Comparison of ENCODE assay signal across 8 cellular contexts in the genomic region with DNA sequence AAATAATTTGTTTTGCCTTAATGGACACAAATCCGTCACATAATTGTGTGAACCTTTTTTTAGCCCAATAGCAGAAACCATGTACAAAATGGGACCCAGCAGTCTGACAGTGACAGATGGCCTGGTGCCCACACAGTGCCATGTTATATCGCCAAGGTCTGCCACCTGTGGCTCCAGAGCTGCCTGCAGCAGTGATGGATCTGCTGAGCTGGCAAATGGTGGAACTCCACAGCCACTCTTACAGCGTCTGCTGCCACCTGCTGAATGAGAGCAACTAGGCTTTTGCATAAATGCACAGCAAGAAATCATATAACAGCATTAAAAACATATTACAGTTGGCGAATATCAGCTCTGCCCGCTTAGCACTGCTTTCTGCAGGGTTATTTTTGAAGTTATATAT. TPM values are rescaled to one million over a fixed set of nuclear protein-coding genes. Genes with fewer than 3 reads are reported as not detected.
DNase-seq lines count a peak whose midpoint lies in the region; ATAC-seq and TF ChIP-seq lines count a peak whose summit lies in the region.

No MANE protein-coding gene starts in this region.

- H3K9ac ChIP-seq in fibroblast of lung (ENCODE audit: insufficient read depth, low read length): no peak overlapping the region

- H3K4me2 ChIP-seq in fibroblast of lung (ENCODE audit: extremely low read depth, insufficient read depth, low read length): no peak overlapping the region

- TF ChIP-seq CTCF in fibroblast of lung (conservative IDR thresholded peaks at IDR 0.05 in 1 of 2, IDR thresholded peaks at IDR 0.05 in 1 of 2; ENCODE audit: low read depth in 1 of 2, low read length in 2 of 2): peak; percentile 48 to 58

- no peaks in the 10 kb centered on the region for H4K20me1 ChIP-seq in fibroblast of lung (ENCODE audit: control insufficient read depth, extremely low read depth, insufficient read depth, low read length)

- H2AFZ ChIP-seq in fibroblast of lung (ENCODE audit: low read length): no peak overlapping the region

- H3K27me3 ChIP-seq in fibroblast of lung (ENCODE audit: control insufficient read depth, insufficient read depth, low read length): no peaks in the 10 kb centered on the region

- no peak overlapping the region for H3K4me3 Mint-ChIP-seq in stimulated activated effector memory CD8-positive, alpha-beta T cell treated with anti-CD3 and anti-CD28 coated beads, Interleukin-12 subunit alpha, Interleukin-12 subunit beta, amount 100 ng/mL, for 72 hours

- DNase-seq in DMS 273 treated with DMSO at 0.1 percent for 48 hours (lab: John Stamatoyannopoulos, UW): peak; percentile 57
- DNase-seq in HuH-7 (ENCODE audit: low spot score): peak; percentile 10
- peak; percentile 82 for DNase-seq in SK-MEL-5 (ENCODE audit: low read depth, low spot score)
- peak; percentile 43 to 60 for DNase-seq in fibroblast of lung (ENCODE audit: low read depth in 2 of 2)
- DNase-seq in stimulated activated CD4-positive, alpha-beta T cell treated with anti-CD3 and anti-CD28 coated beads, Interleukin-1b, Interleukin-23, amount 100 ng/mL, for 48 hours: peak; percentile 14
- DNase-seq in stimulated activated effector memory CD8-positive, alpha-beta T cell treated with anti-CD3 and anti-CD28 coated beads, Interleukin-12 subunit alpha, Interleukin-12 subunit beta, amount 100 ng/mL, for 72 hours (ENCODE audit: low spot score in 2 of 2): no peak
- DNase-seq in T-helper 9 cell: no peak

- H3K4me1 Mint-ChIP-seq in stimulated activated effector memory CD8-positive, alpha-beta T cell treated with anti-CD3 and anti-CD28 coated beads, Interleukin-12 subunit alpha, Interleukin-12 subunit beta, amount 100 ng/mL, for 72 hours: peaks cover 7% of the 10 kb centered on the region

- no peaks in the 10 kb centered on the region for H3K79me2 ChIP-seq in fibroblast of lung (ENCODE audit: control insufficient read depth, insufficient read depth, low read length)

- no peak for ATAC-seq in stimulated activated effector memory CD8-positive, alpha-beta T cell treated with anti-CD3 and anti-CD28 coated beads, Interleukin-12 subunit alpha, Interleukin-12 subunit beta, amount 100 ng/mL, for 72 hours
- no peak for ATAC-seq in HG03280 (IDR thresholded peaks at IDR 0.05; ENCODE audit: unreplicated experiment)

- no peak overlapping the region for H3K27ac Mint-ChIP-seq in stimulated activated effector memory CD8-positive, alpha-beta T cell treated with anti-CD3 and anti-CD28 coated beads, Interleukin-12 subunit alpha, Interleukin-12 subunit beta, amount 100 ng/mL, for 72 hours

- H3K4me3 ChIP-seq in fibroblast of lung (replicated peaks in 1 of 4; ENCODE audit: control extremely low read depth in 1 of 4, insufficient read depth in 1 of 4, low read depth in 3 of 4, low read length in 4 of 4): no peak overlapping the region

- H3K36me3 Mint-ChIP-seq in stimulated activated effector memory CD8-positive, alpha-beta T cell treated with anti-CD3 and anti-CD28 coated beads, Interleukin-12 subunit alpha, Interleukin-12 subunit beta, amount 100 ng/mL, for 72 hours: no peaks in the 10 kb centered on the region

- H3K36me3 ChIP-seq in fibroblast of lung (ENCODE audit: control insufficient read depth, insufficient read depth, low read length): no peaks in the 10 kb centered on the region

- H3K4me1 ChIP-seq in fibroblast of lung (ENCODE audit: control insufficient read depth, extremely low read depth, insufficient read depth, low read length): no peaks in the 10 kb centered on the region

- in situ Hi-C loops in SK-MEL-5 (cut with HindIII; ENCODE audit: low pct_unique_long_range_greater_than_20kb, low sequenced_read_pairs): no loop called here

- no peaks in the 10 kb centered on the region for H3K9me3 ChIP-seq in fibroblast of lung (ENCODE audit: control insufficient read depth, insufficient read depth, low read depth, low read length)

- no peaks in the 10 kb centered on the region for H3K9me3 Mint-ChIP-seq in stimulated activated effector memory CD8-positive, alpha-beta T cell treated with anti-CD3 and anti-CD28 coated beads, Interleukin-12 subunit alpha, Interleukin-12 subunit beta, amount 100 ng/mL, for 72 hours

- H3K27ac ChIP-seq in fibroblast of lung (ENCODE audit: insufficient read depth, low read length): no peak overlapping the region

RNA-seq across cellular contexts. Expression of a gene that starts 59.4 kb away (rescaled TPM):
- 132 and 134 TPM in 2 replicates for total RNA-seq in SK-MEL-5 (2014; rRNA removed; shearing (Covaris generic))
- 60.3 and 72.6 TPM in 2 replicates for polyA plus RNA-seq in SK-MEL-5 (2015; cell fraction: cytosol; rRNA removed)
- 132 and 144 TPM in 2 replicates for polyA plus RNA-seq in SK-MEL-5 (2015; cell fraction: nucleus; rRNA removed)
- 36.7 and 42.9 TPM in 2 replicates for total RNA-seq in fibroblast of lung
- 37.6 and 61.0 TPM in 2 replicates for polyA plus RNA-seq in fibroblast of lung
- 45.6 and 75.7 TPM in 2 replicates for polyA plus RNA-seq in fibroblast of lung (2012)
- 51.1 and 163 TPM in 2 replicates for polyA minus RNA-seq in fibroblast of lung (ENCODE audit: low replicate concordance)

Comparison
In these comparisons a context has a peak if more than half of its experiments do, and no peak if none do; other contexts are left out.
1. DNase-seq: peak in DMS 273 treated with DMSO at 0.1 percent for 48 hours (single experiment), HuH-7 (single experiment), SK-MEL-5 (single experiment), fibroblast of lung (2 of 2) and stimulated activated CD4-positive, alpha-beta T cell treated with anti-CD3 and anti-CD28 coated beads, Interleukin-1b, Interleukin-23, amount 100 ng/mL, for 48 hours (single experiment); none in stimulated activated effector memory CD8-positive, alpha-beta T cell treated with anti-CD3 and anti-CD28 coated beads, Interleukin-12 subunit alpha, Interleukin-12 subunit beta, amount 100 ng/mL, for 72 hours (0 of 2) and T-helper 9 cell (single experiment).